Comparison of ENCODE assay signal across 17 cellular contexts in the genomic region with DNA sequence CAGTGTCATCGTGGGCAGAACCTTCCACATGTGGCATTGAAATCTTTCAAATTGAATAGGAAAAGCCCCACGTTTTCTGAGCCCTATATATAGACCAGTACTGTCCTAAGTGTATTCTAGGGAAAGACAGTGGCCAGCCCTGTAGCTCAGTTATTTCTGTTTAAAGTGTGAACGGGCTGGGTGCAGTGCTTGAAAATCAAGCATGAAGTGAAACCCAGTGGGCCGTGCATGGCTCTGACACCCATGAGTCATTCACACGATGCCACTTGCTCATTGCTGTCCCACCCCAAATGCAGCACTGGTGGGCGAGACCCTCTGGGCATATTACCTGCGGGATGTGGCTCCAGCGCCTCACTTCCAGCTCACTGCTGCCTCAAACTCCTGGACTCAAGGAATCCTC. TPM values are rescaled to one million over a fixed set of nuclear protein-coding genes. Genes with fewer than 3 reads are reported as not detected.
DNase-seq lines count a peak whose midpoint lies in the region; ATAC-seq and TF ChIP-seq lines count a peak whose summit lies in the region.
"Had no signal": no experiment of that assay in that cellular context is flagged by ENCODE, and none has a peak within 500 bp of the region (broad histone marks: within the 10 kb centered on the region; RNA-seq: fewer than 3 reads in every experiment).

No MANE protein-coding gene starts in this region.

- DNase-seq in activated T-cell treated with anti-CD3 and anti-CD28 coated beads, Interleukin-2, amount 50 U/mL, for 4 hours, result no peak
- no peak for DNase-seq in activated T-cell treated with anti-CD3 and anti-CD28 coated beads, Interleukin-2, amount 50 U/mL, for 24 hours
- no peak for DNase-seq in trophoblast cell
- no peak for DNase-seq in NCI-H526 treated with DMSO at 0.1 percent for 48 hours (lab: John Stamatoyannopoulos, UW)
- DNase-seq in AG20443 (ENCODE audit: low spot score), result no peak
- DNase-seq: CD8-positive, alpha-beta memory T cell; HFFc6; KG1; NCI-H1694 treated with DMSO at 0.1 percent for 48 hours; NCI-H774; SHP77 had no signal

- H3K79me1 ChIP-seq in trophoblast cell (ENCODE audit: low read length), result no peaks in the 10 kb centered on the region

- no peak overlapping the region for H4K12ac ChIP-seq in trophoblast cell (ENCODE audit: low read depth, low read length)

- H3K9ac ChIP-seq in trophoblast cell (ENCODE audit: low read length), result no peak overlapping the region

- H3K14ac ChIP-seq in trophoblast cell (ENCODE audit: low read length), result no peak overlapping the region

- H3K36me3 ChIP-seq in trophoblast cell (ENCODE audit: control insufficient read depth in 1 of 2, insufficient read depth in 2 of 2, low read length in 2 of 2), result no peaks in the 10 kb centered on the region

- no peak overlapping the region for H3K4ac ChIP-seq in trophoblast cell (ENCODE audit: low read depth, low read length)

- no peaks in the 10 kb centered on the region for H3K9me3 Mint-ChIP-seq in activated T-cell treated with anti-CD3 and anti-CD28 coated beads, Interleukin-2, amount 50 U/mL, for 4 hours
- H3K9me3 Mint-ChIP-seq in activated T-cell treated with anti-CD3 and anti-CD28 coated beads, Interleukin-2, amount 50 U/mL, for 24 hours, result no peaks in the 10 kb centered on the region
- H3K9me3 Mint-ChIP-seq: CD8-positive, alpha-beta memory T cell; HFFc6 had no signal

- no peak overlapping the region for H2BK5ac ChIP-seq in trophoblast cell (ENCODE audit: low read depth, low read length, poor library complexity)

- H4K91ac ChIP-seq in trophoblast cell (ENCODE audit: low read depth, low read length), result no peak overlapping the region

- H2AK5ac ChIP-seq in trophoblast cell (ENCODE audit: low read length), result no peak overlapping the region

- WGBS in trophoblast cell (ENCODE audit: extremely low coverage, insufficient coverage, insufficient read length), result no CpG with 5 or more reads among the region's 8 CpGs

- peak; percentile 14; the same call in 1 of the 2 replicates for TF ChIP-seq CTCF in VCaP (conservative IDR thresholded peaks at IDR 0.05)

- no peaks in the 10 kb centered on the region for H3K79me2 ChIP-seq in trophoblast cell (ENCODE audit: control insufficient read depth, insufficient read depth, low read length, poor library complexity)

- no peaks in the 10 kb centered on the region for H3K36me3 Mint-ChIP-seq in activated T-cell treated with anti-CD3 and anti-CD28 coated beads, Interleukin-2, amount 50 U/mL, for 4 hours (ENCODE audit: insufficient read depth)
- no peaks in the 10 kb centered on the region for H3K36me3 Mint-ChIP-seq in activated T-cell treated with anti-CD3 and anti-CD28 coated beads, Interleukin-2, amount 50 U/mL, for 24 hours (ENCODE audit: low read depth)
- H3K36me3 Mint-ChIP-seq: CD8-positive, alpha-beta memory T cell had no signal

- no peak overlapping the region for H2BK12ac ChIP-seq in trophoblast cell (ENCODE audit: low read length)

- H3K4me3 Mint-ChIP-seq in activated T-cell treated with anti-CD3 and anti-CD28 coated beads, Interleukin-2, amount 50 U/mL, for 4 hours, result no peak overlapping the region
- H3K4me3 Mint-ChIP-seq in activated T-cell treated with anti-CD3 and anti-CD28 coated beads, Interleukin-2, amount 50 U/mL, for 24 hours, result no peak overlapping the region
- H3K4me3 Mint-ChIP-seq: CD8-positive, alpha-beta memory T cell; HFFc6 had no signal

- H3K27me3 Mint-ChIP-seq in activated T-cell treated with anti-CD3 and anti-CD28 coated beads, Interleukin-2, amount 50 U/mL, for 4 hours (ENCODE audit: low read depth), result no peaks in the 10 kb centered on the region
- no peaks in the 10 kb centered on the region for H3K27me3 Mint-ChIP-seq in activated T-cell treated with anti-CD3 and anti-CD28 coated beads, Interleukin-2, amount 50 U/mL, for 24 hours

- H3K27me3 ChIP-seq in trophoblast cell (ENCODE audit: insufficient read depth, low read length), result no peaks in the 10 kb centered on the region

- no peak overlapping the region for H3K4me2 ChIP-seq in trophoblast cell (ENCODE audit: low read length)

- peaks cover 3% of the 10 kb centered on the region for H3K9me3 ChIP-seq in trophoblast cell (ENCODE audit: insufficient read depth, low read depth, low read length)

- H3K4me1 Mint-ChIP-seq in activated T-cell treated with anti-CD3 and anti-CD28 coated beads, Interleukin-2, amount 50 U/mL, for 4 hours (ENCODE audit: low read depth), result no peaks in the 10 kb centered on the region
- H3K4me1 Mint-ChIP-seq in activated T-cell treated with anti-CD3 and anti-CD28 coated beads, Interleukin-2, amount 50 U/mL, for 24 hours (ENCODE audit: low read depth), result no peaks in the 10 kb centered on the region
- H3K4me1 Mint-ChIP-seq: CD8-positive, alpha-beta memory T cell had no signal

- H3K18ac ChIP-seq in trophoblast cell (ENCODE audit: low read length), result no peak overlapping the region

- H3K4me1 ChIP-seq in trophoblast cell (ENCODE audit: control insufficient read depth in 1 of 2, insufficient read depth in 2 of 2, low read length in 2 of 2), result no peaks in the 10 kb centered on the region

- H3K27ac ChIP-seq in VCaP (no peak overlapping the region), trophoblast cell (ENCODE audit: low read depth, low read length) (no peak overlapping the region)

- peak overlapping the region; percentile 30 for H3K4me3 ChIP-seq in trophoblast cell (ENCODE audit: low read depth, low read length)

- no peak overlapping the region for H2AFZ ChIP-seq in trophoblast cell (ENCODE audit: insufficient read depth, low read length, poor library complexity)

- ATAC-seq in activated T-cell treated with anti-CD3 and anti-CD28 coated beads, Interleukin-2, amount 50 U/mL, for 4 hours, result peak; percentile 28 to 39
- no peak for ATAC-seq in HG02970 (IDR thresholded peaks at IDR 0.05; ENCODE audit: low FRiP score, unreplicated experiment)

- H2BK120ac ChIP-seq in trophoblast cell (ENCODE audit: insufficient read depth, low read length, poor library complexity), result no peak overlapping the region

- no peak overlapping the region for H3K27ac Mint-ChIP-seq in activated T-cell treated with anti-CD3 and anti-CD28 coated beads, Interleukin-2, amount 50 U/mL, for 24 hours
- H3K27ac Mint-ChIP-seq: CD8-positive, alpha-beta memory T cell; HFFc6 had no signal

- H4K8ac ChIP-seq in trophoblast cell (ENCODE audit: low read depth, low read length), result no peak overlapping the region

- no peak overlapping the region for H3K23ac ChIP-seq in trophoblast cell (ENCODE audit: low read length)

RNA-seq across cellular contexts. Expression of a gene that starts 29.8 kb away (rescaled TPM):
- not detected for total RNA-seq in activated T-cell treated with anti-CD3 and anti-CD28 coated beads, Interleukin-2, amount 50 U/mL, for 4 hours
- not detected in 2 replicates for polyA plus RNA-seq in trophoblast cell (2013)
- total RNA-seq: CD8-positive, alpha-beta memory T cell; H4; HepG2; NCI-H460; OCI-LY7 had no signal
- polyA plus RNA-seq: CD8-positive, alpha-beta memory T cell; HepG2 had no signal

RNA-seq across cellular contexts. Expression of a gene that starts 49.0 kb away (rescaled TPM):
- total RNA-seq in activated T-cell treated with anti-CD3 and anti-CD28 coated beads, Interleukin-2, amount 50 U/mL, for 4 hours, result 10 to 100 TPM; 88.2 to 99.5 (median 89.5) TPM
- 39.6 and 41.0 TPM in 2 replicates for polyA plus RNA-seq in trophoblast cell (2013)
